In genomic region chr6:112269165-112269564, GRCh38 we compare ENCODE assay signal across 12 cellular contexts. TPM values are rescaled to one million over a fixed set of nuclear protein-coding genes. Genes with fewer than 3 reads are reported as not detected.
A peak's percentile ranks its signal among the peaks of the same experiment; 100 is the strongest.
DNase-seq lines count a peak whose midpoint lies in the region; ATAC-seq, FAIRE-seq and TF ChIP-seq lines count a peak whose summit lies in the region.
"Had no signal": no experiment of that assay in that cellular context is flagged by ENCODE, and none has a peak within 500 bp of the region (broad histone marks: within the 10 kb centered on the region; RNA-seq: fewer than 3 reads in every experiment).

No MANE protein-coding gene starts in this region.

- no peaks in the 10 kb centered on the region for H3K4me1 ChIP-seq in A549

- 0 out of 5 replicates have a peak, but pooled peaks of 1 of the 2 experiments have one; percentile 6 for TF ChIP-seq RAD21 in A549 (conservative IDR thresholded peaks at IDR 0.05 in 1 of 2, IDR thresholded peaks at IDR 0.05 in 1 of 2)

- DNase-seq in A549 (ENCODE audit: low read depth in 1 of 2, low spot score in 1 of 2) (no peak), HFF-Myc (ENCODE audit: extremely low read depth, low read depth) (no peak), bronchial epithelial cell (ENCODE audit: low read depth) (peak; percentile 8), kidney tubule cell (ENCODE audit: low spot score) (peak; percentile 18), NCI-H774 (lab: John Stamatoyannopoulos, UW) (no peak), HuH-7 (ENCODE audit: low spot score) (no peak), COR-L47 (lab: John Stamatoyannopoulos, UW) (no peak), NCI-H1092 treated with DMSO at 0.1 percent for 48 hours (lab: John Stamatoyannopoulos, UW) (no peak)
- DNase-seq: cerebellar nuclear complex had no signal

- H3K27ac ChIP-seq in A549, result no peak overlapping the region
- H3K27ac ChIP-seq: RWPE1 had no signal

- H3K4me3 ChIP-seq in A549 (no peak overlapping the region), HFF-Myc (replicated peaks; ENCODE audit: low read depth, low read length) (no peak overlapping the region), bronchial epithelial cell (ENCODE audit: low read depth, low read length) (no peak overlapping the region)

- H3K4me2 ChIP-seq in A549, result no peak overlapping the region

- H3K9me3 ChIP-seq in A549, result no peaks in the 10 kb centered on the region

- TF ChIP-seq POLR2A in A549 (IDR thresholded peaks at IDR 0.05; ENCODE audit: low read length), result no peak

- WGBS in A549 (ENCODE audit: missing lambda C conversion rate), result 75% methylated on average over 4 of the region's 4 CpGs

- no peaks in the 10 kb centered on the region for H3K27me3 ChIP-seq in bronchial epithelial cell (ENCODE audit: control insufficient read depth, insufficient read depth, low read length)

- TF ChIP-seq CTCF in A549 (IDR thresholded peaks at IDR 0.05), result 0 out of 3 replicates have a peak, but pooled peaks have one; percentile 7
- TF ChIP-seq CTCF in HFF-Myc (IDR thresholded peaks at IDR 0.05; ENCODE audit: low read depth, low read length, missing control alignments), result peak; percentile 38
- TF ChIP-seq CTCF in bronchial epithelial cell (IDR thresholded peaks at IDR 0.05; ENCODE audit: insufficient read depth, low read length, severe bottlenecking), result no peak

- CTCF ChIA-PET in A549 (lab: Yijun Ruan, JAX), result interaction anchor here (0.9 to 1.9 kb wide), 5 partner anchors 8 to 89 kb away, joined by 3 to 6 read pairs (median 3); no protein-coding TSS in a partner anchor

- ATAC-seq in A549, result no peak

- POLR2A ChIA-PET in A549 (lab: Yijun Ruan, JAX), result no interaction called here

- FAIRE-seq in A549 (lab: Jason Lieb, UNC) (no peak), bronchial epithelial cell (lab: Jason Lieb, UNC) (peak; percentile 36)

- H3K36me3 ChIP-seq in bronchial epithelial cell (ENCODE audit: control insufficient read depth, insufficient read depth, low read length), result no peaks in the 10 kb centered on the region

- no peak for TF ChIP-seq EP300 in A549 (IDR thresholded peaks at IDR 0.05)

TF ChIP-seq in A549, 52 proteins besides CTCF, POLR2A, EP300 and RAD21:
- TF ChIP-seq EHF (CRISPR knock-in tag; IDR thresholded peaks at IDR 0.05), result no peak
- TF ChIP-seq JUNB (IDR thresholded peaks at IDR 0.05), result no peak
- no peak for TF ChIP-seq MAZ (IDR thresholded peaks at IDR 0.05; ENCODE audit: borderline replicate concordance, low read depth, low read length)
- no peak for TF ChIP-seq RCOR1 (IDR thresholded peaks at IDR 0.05; ENCODE audit: low read depth, low read length)
- no peak for TF ChIP-seq E2F6 (IDR thresholded peaks at IDR 0.05; ENCODE audit: borderline replicate concordance, low read depth)
- TF ChIP-seq REST (IDR thresholded peaks at IDR 0.05), result no peak
- TF ChIP-seq SREBF2 (IDR thresholded peaks at IDR 0.05), result no peak
- TF ChIP-seq MAX (IDR thresholded peaks at IDR 0.05), result no peak
- TF ChIP-seq ZFP36 (IDR thresholded peaks at IDR 0.05; ENCODE audit: borderline replicate concordance, partially characterized antibody), result no peak
- no peak for TF ChIP-seq FOXS1 (CRISPR knock-in tag; IDR thresholded peaks at IDR 0.05)
- TF ChIP-seq FOSB (CRISPR knock-in tag; IDR thresholded peaks at IDR 0.05), result no peak
- TF ChIP-seq HDAC2 (IDR thresholded peaks at IDR 0.05), result no peak
- TF ChIP-seq SMC3 (IDR thresholded peaks at IDR 0.05), result no peak

RNA-seq across cellular contexts. Expression of gene LAMA4, which starts 14.8 kb away (rescaled TPM):
- polyA plus RNA-seq in A549 (2011; rRNA removed), result 0.93 and 1.0 TPM in 2 replicates
- polyA plus RNA-seq in A549 (2012; cell fraction: cytosol; rRNA removed), result 0.66 and 0.90 TPM in 2 replicates
- 1.5 and 1.6 TPM in 2 replicates for polyA plus RNA-seq in A549 (2012; cell fraction: nucleus; rRNA removed)
- 3.1 to 3.7 TPM (median 3.7 TPM) in 3 replicates for polyA plus RNA-seq in A549 (2017; fragmentation: RNase III; extraction: RNeasy Plus Mini Kit Qiagen cat#74134 plus additional on column Dnase treatment)
- polyA minus RNA-seq in A549 (2011; rRNA and poly(A)+ RNA removed), result 3.5 and 4.0 TPM in 2 replicates
- 0.38 and 5.5 TPM in 2 replicates for total RNA-seq in bronchial epithelial cell
- total RNA-seq: activated CD8-positive, alpha-beta memory T cell treated with anti-CD3 and anti-CD28 coated beads for 36 hours had no signal
- polyA plus RNA-seq: IgD-negative memory B cell had no signal

Comparison
In these comparisons a context has a peak if more than half of its experiments do, and no peak if none do; other contexts are left out.
1. DNase-seq: peak in bronchial epithelial cell (single experiment) and kidney tubule cell (single experiment); none in A549 (0 of 2), HFF-Myc (single experiment), NCI-H774 (single experiment), HuH-7 (single experiment), COR-L47 (single experiment) and NCI-H1092 treated with DMSO at 0.1 percent for 48 hours (single experiment).